Comparison of ENCODE assay signal across 8 cellular contexts in genomic region chr2:231640646-231641111, GRCh38. TPM values are rescaled to one million over a fixed set of nuclear protein-coding genes. Genes with fewer than 3 reads are reported as not detected.
DNase-seq lines count a peak whose midpoint lies in the region; ATAC-seq and TF ChIP-seq lines count a peak whose summit lies in the region.

No MANE protein-coding gene starts in this region.

- no peaks in the 10 kb centered on the region for H3K27me3 ChIP-seq in Peyer's patch

- H3K9me3 ChIP-seq in Peyer's patch, result no peaks in the 10 kb centered on the region

- peak in 2 of 6 experiments; percentile 8 to 14 for TF ChIP-seq CTCF in Peyer's patch (IDR thresholded peaks at IDR 0.05)
- TF ChIP-seq CTCF in GM10248 (IDR thresholded peaks at IDR 0.05; ENCODE audit: control extremely low read depth, extremely low read depth, low read depth, missing control alignments), result no peak

- peak overlapping the region; percentile 55 to 87 (median 66) for H3K27ac ChIP-seq in Peyer's patch

- H3K4me1 ChIP-seq in Peyer's patch, result peaks cover 0 to 28% (median 5%) of the 10 kb centered on the region in 4 donors

- POLR2A ChIA-PET in GM10248 (lab: Yijun Ruan, JAX), result no interaction called here

- ATAC-seq in esophagus mucosa, result peak; percentile 6
- no peak; the same call in 2 of the 3 replicates for ATAC-seq in SK-N-SH treated with all-trans-retinoic acid at 6 μM for 48 hours

- DNase-seq in COLO668 (lab: John Stamatoyannopoulos, UW; ENCODE audit: unreplicated experiment), result peak; percentile 40
- peak in 2 of 3 donors; percentile 56 to 64 for DNase-seq in Peyer's patch
- DNase-seq in occipital lobe (lab: John Stamatoyannopoulos, UW), result peak; percentile 40
- no peak for DNase-seq in NCI-H2081 (lab: John Stamatoyannopoulos, UW)
- DNase-seq in NCI-H2196 treated with DMSO at 0.1 percent for 48 hours (lab: John Stamatoyannopoulos, UW; ENCODE audit: unreplicated experiment), result no peak
- no peak for DNase-seq in GM10248 (ENCODE audit: extremely low spot score)

- CTCF ChIA-PET in GM10248 (lab: Yijun Ruan, JAX), result interaction anchor here (1.5 to 2.2 kb wide), 3 partner anchors 35 to 74 kb away, joined by 4 to 7 read pairs (median 4); no protein-coding TSS in a partner anchor

- H3K4me3 ChIP-seq in Peyer's patch, result no peak overlapping the region

- no peaks in the 10 kb centered on the region for H3K36me3 ChIP-seq in Peyer's patch

- no peak for TF ChIP-seq POLR2A in Peyer's patch (IDR thresholded peaks at IDR 0.05)

TF ChIP-seq in SK-N-SH treated with all-trans-retinoic acid at 6 μM for 48 hours, 23 proteins besides CTCF, POLR2A, EP300 and RAD21:
- TF ChIP-seq RARB (CRISPR knock-in tag; IDR thresholded peaks at IDR 0.05) (no peak), ZNF70 (CRISPR knock-in tag; IDR thresholded peaks at IDR 0.05) (no peak), PATZ1 (CRISPR knock-in tag; IDR thresholded peaks at IDR 0.05; ENCODE audit: borderline replicate concordance) (no peak), BACH2 (CRISPR knock-in tag; IDR thresholded peaks at IDR 0.05; ENCODE audit: borderline replicate concordance) (no peak), ZC3H10 (CRISPR knock-in tag; IDR thresholded peaks at IDR 0.05) (no peak), OSR1 (CRISPR knock-in tag; IDR thresholded peaks at IDR 0.05) (no peak)

RNA-seq across cellular contexts. Expression of gene TEX44, which starts 48.0 kb away (rescaled TPM):
- total RNA-seq in Peyer's patch, result not detected
- not detected for total RNA-seq in esophagus mucosa
- total RNA-seq in occipital lobe, result not detected

Comparison
In these comparisons a context has a peak if more than half of its experiments do, and no peak if none do; other contexts are left out.
1. DNase-seq: peak in COLO668 (single experiment), Peyer's patch (2 of 3) and occipital lobe (single experiment); none in NCI-H2081 (0 of 2), NCI-H2196 treated with DMSO at 0.1 percent for 48 hours (single experiment) and GM10248 (single experiment).